8 cellular contexts compared by ENCODE assay signal in the genomic region with DNA sequence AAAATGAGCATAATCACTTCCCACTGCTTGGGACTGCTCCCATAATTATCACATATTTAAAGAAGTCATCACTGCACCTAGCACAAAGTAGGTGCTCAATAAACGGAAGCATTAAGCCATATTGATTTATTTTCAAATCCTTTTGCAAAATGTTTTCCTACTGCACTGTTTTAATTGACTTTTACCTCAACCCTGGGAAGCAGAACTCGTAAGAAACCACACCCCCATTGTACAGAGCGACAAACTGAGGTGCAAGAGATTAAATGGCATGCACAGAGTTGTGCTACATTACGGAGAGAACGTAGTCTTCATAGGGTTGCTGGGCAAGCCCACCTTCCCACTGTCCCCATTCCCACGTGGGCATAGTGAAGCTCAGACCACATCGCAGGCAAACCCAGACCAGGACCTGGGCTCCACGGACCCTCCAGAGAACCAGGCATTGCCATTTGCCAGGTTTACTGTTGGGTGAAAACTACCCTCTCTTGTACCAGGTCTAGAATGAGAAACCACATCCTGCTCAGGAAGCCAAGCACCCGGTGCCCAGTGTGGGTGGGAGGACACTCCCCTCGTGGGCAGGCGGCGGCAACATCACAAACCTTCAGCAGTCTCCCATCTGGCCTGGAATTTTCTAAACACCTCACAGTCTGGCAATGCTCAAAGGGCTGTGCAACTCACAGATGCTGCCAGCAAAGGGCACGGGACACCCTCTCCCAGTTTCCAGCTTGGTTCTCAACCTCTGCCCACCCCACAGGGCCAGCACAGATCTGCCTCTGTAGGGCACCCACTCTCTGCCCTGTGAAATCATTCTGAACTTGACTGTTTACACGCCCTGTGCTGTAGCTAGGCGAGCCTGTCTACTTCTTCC. TPM values are rescaled to one million over a fixed set of nuclear protein-coding genes. Genes with fewer than 3 reads are reported as not detected.
A peak's percentile ranks its signal among the peaks of the same experiment; 100 is the strongest.
DNase-seq lines count a peak whose midpoint lies in the region; ATAC-seq and TF ChIP-seq lines count a peak whose summit lies in the region.

No MANE protein-coding gene starts in this region.

- DNase-seq in left ventricle myocardium inferior (no peak), Right ventricle myocardium superior (no peak), memory B cell (ENCODE audit: low spot score in 2 of 2) (no peak), omental fat pad (ENCODE audit: low spot score) (no peak), WERI-Rb-1 (no peak)
- no peak for DNase-seq in activated naive CD8-positive, alpha-beta T cell treated with anti-CD3 and anti-CD28 coated beads, Interleukin-2, amount 10 ng/mL, durations not matched to agents 7 days and 5 days

- H3K27ac ChIP-seq in left ventricle myocardium inferior (replicated peaks) (peak overlapping the region; percentile 91), thymus (ENCODE audit: low read depth) (peak overlapping the region; percentile 75), WERI-Rb-1 (no peak overlapping the region)

- no peaks in the 10 kb centered on the region for H3K9me3 Mint-ChIP-seq in activated naive CD8-positive, alpha-beta T cell treated with anti-CD3 and anti-CD28 coated beads, Interleukin-2, amount 10 ng/mL, durations not matched to agents 7 days and 5 days
- no peaks in the 10 kb centered on the region for H3K9me3 Mint-ChIP-seq in memory B cell

- H3K36me3 Mint-ChIP-seq in activated naive CD8-positive, alpha-beta T cell treated with anti-CD3 and anti-CD28 coated beads, Interleukin-2, amount 10 ng/mL, durations not matched to agents 7 days and 5 days: peaks cover 2% of the 10 kb centered on the region
- H3K36me3 Mint-ChIP-seq in memory B cell: peaks cover 3% of the 10 kb centered on the region

- intact Hi-C loops in left ventricle myocardium inferior (cut with micrococcal nuclease) (no loop called here), Right ventricle myocardium superior (cut with DNase I) (no loop called here)

- peaks cover 57% of the 10 kb centered on the region for H3K4me1 Mint-ChIP-seq in activated naive CD8-positive, alpha-beta T cell treated with anti-CD3 and anti-CD28 coated beads, Interleukin-2, amount 10 ng/mL, durations not matched to agents 7 days and 5 days
- peaks cover 54% of the 10 kb centered on the region for H3K4me1 Mint-ChIP-seq in memory B cell

- H3K4me1 ChIP-seq in left ventricle myocardium inferior (peaks cover 83% of the 10 kb centered on the region), thymus (ENCODE audit: control insufficient read depth, insufficient read depth, low read length) (peaks cover 57% of the 10 kb centered on the region)

- H3K4me3 ChIP-seq in left ventricle myocardium inferior (no peak overlapping the region), thymus (ENCODE audit: low read length) (no peak overlapping the region), WERI-Rb-1 (ENCODE audit: low read depth, low read length) (no peak overlapping the region)

- no peaks in the 10 kb centered on the region for H3K27me3 ChIP-seq in left ventricle myocardium inferior (ENCODE audit: low read depth)
- H3K27me3 ChIP-seq in thymus (ENCODE audit: control insufficient read depth, insufficient read depth): no peaks in the 10 kb centered on the region
- no peaks in the 10 kb centered on the region for H3K27me3 ChIP-seq in WERI-Rb-1 (ENCODE audit: insufficient read depth, low read depth, severe bottlenecking)

- POLR2A ChIA-PET in activated naive CD8-positive, alpha-beta T cell treated with anti-CD3 and anti-CD28 coated beads, Interleukin-2, amount 10 ng/mL, durations not matched to agents 7 days and 5 days (lab: Charles Lee): interaction anchor here (1.7 to 10.8 kb wide), 2 partner anchors 10 to 21 kb away, joined by 4 to 229 read pairs; no protein-coding TSS in a partner anchor

- H3K9me3 ChIP-seq in left ventricle myocardium inferior (replicated peaks): no peaks in the 10 kb centered on the region
- H3K9me3 ChIP-seq in thymus (ENCODE audit: control insufficient read depth): no peaks in the 10 kb centered on the region
- no peaks in the 10 kb centered on the region for H3K9me3 ChIP-seq in WERI-Rb-1 (ENCODE audit: severe bottlenecking)

- no peak for ATAC-seq in Right ventricle myocardium superior (ENCODE audit: poor library complexity)
- ATAC-seq in activated naive CD8-positive, alpha-beta T cell treated with anti-CD3 and anti-CD28 coated beads, Interleukin-2, amount 10 ng/mL, durations not matched to agents 7 days and 5 days (ENCODE audit: low read depth): no peak
- ATAC-seq in memory B cell (ENCODE audit: low read depth): no peak
- no peak for ATAC-seq in omental fat pad (ENCODE audit: low FRiP score)
- no peak for ATAC-seq in HG03045 (IDR thresholded peaks at IDR 0.05; ENCODE audit: unreplicated experiment)

- H3K27me3 Mint-ChIP-seq in activated naive CD8-positive, alpha-beta T cell treated with anti-CD3 and anti-CD28 coated beads, Interleukin-2, amount 10 ng/mL, durations not matched to agents 7 days and 5 days: peaks cover 3% of the 10 kb centered on the region
- no peaks in the 10 kb centered on the region for H3K27me3 Mint-ChIP-seq in memory B cell

- H3K36me3 ChIP-seq in left ventricle myocardium inferior (no peaks in the 10 kb centered on the region), thymus (ENCODE audit: control insufficient read depth, insufficient read depth) (peaks cover 4% of the 10 kb centered on the region), WERI-Rb-1 (no peaks in the 10 kb centered on the region)

- TF ChIP-seq CTCF in left ventricle myocardium inferior (IDR thresholded peaks at IDR 0.05; ENCODE audit: borderline replicate concordance): no peak
- TF ChIP-seq CTCF in omental fat pad (IDR thresholded peaks at IDR 0.05): no peak
- TF ChIP-seq CTCF in WERI-Rb-1 (IDR thresholded peaks at IDR 0.05; ENCODE audit: low read depth, low read length): no peak

- peak overlapping the region; percentile 39 for H3K4me3 Mint-ChIP-seq in activated naive CD8-positive, alpha-beta T cell treated with anti-CD3 and anti-CD28 coated beads, Interleukin-2, amount 10 ng/mL, durations not matched to agents 7 days and 5 days
- H3K4me3 Mint-ChIP-seq in memory B cell: peak overlapping the region; percentile 22

- H3K27ac Mint-ChIP-seq in activated naive CD8-positive, alpha-beta T cell treated with anti-CD3 and anti-CD28 coated beads, Interleukin-2, amount 10 ng/mL, durations not matched to agents 7 days and 5 days: peak overlapping the region; percentile 23
- peak overlapping the region; percentile 100 for H3K27ac Mint-ChIP-seq in memory B cell

- 33% methylated on average over 15 of the region's 15 CpGs for WGBS in thymus

RNA-seq across cellular contexts. Expression of gene IFFO2, which starts 8.2 kb away (rescaled TPM):
- 3.3 TPM for total RNA-seq in left ventricle myocardium inferior
- total RNA-seq in Right ventricle myocardium superior: 4.4 TPM
- total RNA-seq in activated naive CD8-positive, alpha-beta T cell treated with anti-CD3 and anti-CD28 coated beads, Interleukin-2, amount 10 ng/mL, durations not matched to agents 7 days and 5 days: 10 to 100 TPM; 21.6 to 21.8 TPM
- 22.6 TPM for polyA plus RNA-seq in thymus
- 10 to 100 TPM in 1 of 4 donors, 1 to 10 TPM in 3; 2.3 to 12.9 (median 7.7) TPM for total RNA-seq in omental fat pad

RNA-seq across cellular contexts. Expression of gene ALDH4A1, which starts 45.9 kb away (rescaled TPM):
- total RNA-seq in left ventricle myocardium inferior (35.9 TPM), Right ventricle myocardium superior (29.3 TPM), omental fat pad (10 to 100 TPM; 22.2 to 96.8 (median 67.3) TPM)
- 1 to 10 TPM; 2.5 to 3.3 TPM for total RNA-seq in activated naive CD8-positive, alpha-beta T cell treated with anti-CD3 and anti-CD28 coated beads, Interleukin-2, amount 10 ng/mL, durations not matched to agents 7 days and 5 days
- polyA plus RNA-seq in thymus: 24.6 TPM
